ENCODE assay signal across 14 cellular contexts in genomic region chr20:10059006-10059405, GRCh38. TPM values are rescaled to one million over a fixed set of nuclear protein-coding genes. Genes with fewer than 3 reads are reported as not detected.
DNase-seq lines count a peak whose midpoint lies in the region; TF ChIP-seq lines count a peak whose summit lies in the region.
"Had no signal": no experiment of that assay in that cellular context is flagged by ENCODE, and none has a peak within 500 bp of the region (broad histone marks: within the 10 kb centered on the region; RNA-seq: fewer than 3 reads in every experiment).

No MANE protein-coding gene starts in this region.

- TF ChIP-seq CTCF in mammary epithelial cell (conservative IDR thresholded peaks at IDR 0.05 in 1 of 2, IDR thresholded peaks at IDR 0.05 in 1 of 2; ENCODE audit: extremely low read depth in 1 of 2, insufficient read depth in 1 of 2, low read depth in 1 of 2, low read length in 2 of 2) (no peak), MCF 10A (IDR thresholded peaks at IDR 0.05; ENCODE audit: unreplicated experiment) (no peak), esophagus squamous epithelium (IDR thresholded peaks at IDR 0.05) (no peak)

- no peak overlapping the region for H2AK5ac ChIP-seq in mesenchymal stem cell (ENCODE audit: low read length, severe bottlenecking)

- peak; percentile 33 for DNase-seq in mammary epithelial cell
- DNase-seq in MCF 10A (ENCODE audit: unreplicated experiment), result no peak
- peak; percentile 23 for DNase-seq in NCI-H2171 (lab: John Stamatoyannopoulos, UW)
- no peak for DNase-seq in NCI-H2227 (lab: John Stamatoyannopoulos, UW; ENCODE audit: unreplicated experiment)
- no peak for DNase-seq in mesenchymal stem cell
- no peak for DNase-seq in putamen (ENCODE audit: low spot score)
- no peak for DNase-seq in esophagus squamous epithelium (lab: John Stamatoyannopoulos, UW)
- DNase-seq: CD4-positive, alpha-beta memory T cell; GOT3; H9 had no signal

- H2BK12ac ChIP-seq in mesenchymal stem cell (ENCODE audit: low read length in 2 of 2), result no peak overlapping the region

- no peaks in the 10 kb centered on the region for H3K79me1 ChIP-seq in mesenchymal stem cell (replicated peaks; ENCODE audit: low read length, poor library complexity, severe bottlenecking)

- no peak overlapping the region for H3K4me3 Mint-ChIP-seq in MCF 10A (ENCODE audit: unreplicated experiment)
- H3K4me3 Mint-ChIP-seq: CD4-positive, alpha-beta memory T cell; H9 had no signal

- in situ Hi-C loops in mammary epithelial cell (cut with MboI; ENCODE audit: low sequenced_read_pairs in 2 of 2), result no loop called here

- H3K27ac ChIP-seq in mammary epithelial cell (ENCODE audit: insufficient read depth, low read depth, low read length) (no peak overlapping the region), mesenchymal stem cell (ENCODE audit: low read length, poor library complexity, severe bottlenecking) (no peak overlapping the region), esophagus squamous epithelium (no peak overlapping the region)
- H3K27ac ChIP-seq: 22Rv1, C4-2B had no signal

- H3K9me3 Mint-ChIP-seq in MCF 10A (ENCODE audit: unreplicated experiment), result no peaks in the 10 kb centered on the region
- H3K9me3 Mint-ChIP-seq: CD4-positive, alpha-beta memory T cell; H9 had no signal

- intact Hi-C loops in mammary epithelial cell (cut with micrococcal nuclease) (no loop called here), MCF 10A (cut with micrococcal nuclease) (no loop called here), esophagus squamous epithelium (cut with DNase I) (no loop called here)

- H3K27me3 Mint-ChIP-seq in MCF 10A (ENCODE audit: insufficient read depth, unreplicated experiment), result no peaks in the 10 kb centered on the region

- no peak overlapping the region for H2BK120ac ChIP-seq in mesenchymal stem cell (ENCODE audit: low read depth, low read length)

- no peak overlapping the region for H3K23ac ChIP-seq in mesenchymal stem cell (ENCODE audit: low read length in 2 of 2)

- H4K8ac ChIP-seq in mesenchymal stem cell (ENCODE audit: low read length), result no peak overlapping the region

- peaks cover 33% of the 10 kb centered on the region for H3K36me3 Mint-ChIP-seq in MCF 10A (ENCODE audit: insufficient read depth, unreplicated experiment)

- no peak overlapping the region for H3K4ac ChIP-seq in mesenchymal stem cell (ENCODE audit: low read depth in 1 of 2, low read length in 2 of 2)

- 13% methylated on average over 2 of the region's 2 CpGs for whole genome bisulfite sequencing in mammary epithelial cell (ENCODE audit: low coverage, missing lambda C conversion rate)
- 100% methylated on average over 2 of the region's 2 CpGs for WGBS in mesenchymal stem cell
- WGBS in esophagus squamous epithelium, 2 donors, result 21% methylated on average over 2 of the region's 2 CpGs

- H3K27ac Mint-ChIP-seq in MCF 10A (ENCODE audit: low read depth, unreplicated experiment), result no peak overlapping the region
- H3K27ac Mint-ChIP-seq: H9 had no signal

- H3K14ac ChIP-seq in mesenchymal stem cell (ENCODE audit: low read length in 2 of 2), result no peak overlapping the region

- no peaks in the 10 kb centered on the region for H3K79me2 ChIP-seq in mammary epithelial cell (ENCODE audit: insufficient read depth, low read length)

- peak overlapping the region; percentile 14 for H2AFZ ChIP-seq in mammary epithelial cell (ENCODE audit: low read depth, low read length)
- no peak overlapping the region for H2AFZ ChIP-seq in mesenchymal stem cell (ENCODE audit: low read depth, low read length)

- H3K4me1 ChIP-seq in mammary epithelial cell (ENCODE audit: insufficient read depth, low read length), result peaks cover 17% of the 10 kb centered on the region
- H3K4me1 ChIP-seq in endocrine pancreas (ENCODE audit: control insufficient read depth, insufficient read depth, low read length), result peaks cover 13% of the 10 kb centered on the region
- H3K4me1 ChIP-seq in mesenchymal stem cell (ENCODE audit: control insufficient read depth, insufficient read depth, low read depth, low read length), result peaks cover 3% of the 10 kb centered on the region
- no peaks in the 10 kb centered on the region for H3K4me1 ChIP-seq in esophagus squamous epithelium

- H4K91ac ChIP-seq in mesenchymal stem cell (ENCODE audit: low read length), result no peak overlapping the region

- H3K27me3 ChIP-seq in mammary epithelial cell (ENCODE audit: insufficient read depth, low read length) (no peaks in the 10 kb centered on the region), endocrine pancreas (ENCODE audit: control insufficient read depth, insufficient read depth, low read length) (no peaks in the 10 kb centered on the region), mesenchymal stem cell (ENCODE audit: control insufficient read depth in 1 of 2, insufficient read depth in 1 of 2, low read length in 2 of 2) (no peaks in the 10 kb centered on the region), esophagus squamous epithelium (peaks cover 0 to 6% (median 0%) of the 10 kb centered on the region in 4 donors)

- H3K4me3 ChIP-seq in mammary epithelial cell (replicated peaks in 1 of 3; ENCODE audit: insufficient read depth in 1 of 3, low read depth in 2 of 3, low read length in 3 of 3) (no peak overlapping the region), endocrine pancreas (ENCODE audit: control insufficient read depth, insufficient read depth, low read length) (peak overlapping the region; percentile 74), mesenchymal stem cell (ENCODE audit: insufficient read depth in 1 of 2, low read depth in 1 of 2, low read length in 2 of 2) (no peak overlapping the region), esophagus squamous epithelium (no peak overlapping the region)
- H3K4me3 ChIP-seq: GM12878 had no signal

- H4K20me1 ChIP-seq in mammary epithelial cell (ENCODE audit: insufficient read depth, low read length), result no peaks in the 10 kb centered on the region

- H3K4me2 ChIP-seq in mammary epithelial cell (ENCODE audit: insufficient read depth, low read depth, low read length) (peak overlapping the region; percentile 64), mesenchymal stem cell (ENCODE audit: low read length, poor library complexity, severe bottlenecking) (no peak overlapping the region)

- no peak overlapping the region for H3K18ac ChIP-seq in mesenchymal stem cell (ENCODE audit: low read depth in 1 of 2, low read length in 2 of 2)

- dilution Hi-C loops in mammary epithelial cell (cut with HindIII; ENCODE audit: low sequenced_read_pairs), result no loop called here

- CTCF ChIA-PET in mammary epithelial cell (lab: Charles Lee; ENCODE audit: low non-redundant PET) (no interaction called here), MCF 10A (lab: Yijun Ruan, JAX) (interaction anchor here (1.6 kb wide), 1 partner anchor 31 kb away, joined by 5 read pairs; no protein-coding TSS in a partner anchor)

- H3K9ac ChIP-seq in mammary epithelial cell (ENCODE audit: insufficient read depth, low read length), result no peak overlapping the region
- H3K9ac ChIP-seq in endocrine pancreas (ENCODE audit: control insufficient read depth, insufficient read depth, low read length), result no peak overlapping the region
- no peak overlapping the region for H3K9ac ChIP-seq in mesenchymal stem cell (ENCODE audit: low read length)

- no peak overlapping the region for H2BK5ac ChIP-seq in mesenchymal stem cell (ENCODE audit: low read depth, low read length, poor library complexity, severe bottlenecking)

- POLR2A ChIA-PET in MCF 10A (lab: Yijun Ruan, JAX), result interaction anchor here (1.1 kb wide), 1 partner anchor 18 kb away, joined by 3 read pairs; no protein-coding TSS in a partner anchor

- BruUV-seq in mammary epithelial cell (replicated peaks; lab: Mats Ljungman, UMichigan) (no TSS peak), MCF 10A (replicated peaks; lab: Mats Ljungman, UMichigan) (no TSS peak)

- H3K9me3 ChIP-seq in mammary epithelial cell (replicated peaks; ENCODE audit: insufficient read depth, low read length), result no peaks in the 10 kb centered on the region
- no peaks in the 10 kb centered on the region for H3K9me3 ChIP-seq in endocrine pancreas (ENCODE audit: control insufficient read depth, low read length)
- peaks cover 4% of the 10 kb centered on the region for H3K9me3 ChIP-seq in mesenchymal stem cell (ENCODE audit: control insufficient read depth, low read length)
- no peaks in the 10 kb centered on the region for H3K9me3 ChIP-seq in esophagus squamous epithelium

- no peak for TF ChIP-seq POLR2A in esophagus squamous epithelium (IDR thresholded peaks at IDR 0.05)

- peaks cover 7% of the 10 kb centered on the region for H3K4me1 Mint-ChIP-seq in MCF 10A (ENCODE audit: insufficient read depth, unreplicated experiment)
- H3K4me1 Mint-ChIP-seq: CD4-positive, alpha-beta memory T cell had no signal

- H2BK15ac ChIP-seq in mesenchymal stem cell (ENCODE audit: low read depth, poor library complexity, severe bottlenecking), result no peak overlapping the region

- H3K36me3 ChIP-seq in mammary epithelial cell (ENCODE audit: insufficient read depth, low read length), result no peaks in the 10 kb centered on the region
- H3K36me3 ChIP-seq in endocrine pancreas (ENCODE audit: control insufficient read depth, insufficient read depth, low read length), result no peaks in the 10 kb centered on the region
- no peaks in the 10 kb centered on the region for H3K36me3 ChIP-seq in mesenchymal stem cell (ENCODE audit: control insufficient read depth in 1 of 2, insufficient read depth in 2 of 2, low read depth in 1 of 2, low read length in 2 of 2)
- H3K36me3 ChIP-seq in esophagus squamous epithelium, result peaks cover 0 to 33% (median 0%) of the 10 kb centered on the region in 3 donors

RNA-seq across cellular contexts. Expression of gene ANKEF1, which starts 24.2 kb away (rescaled TPM):
- 1 to 10 TPM; 4.8 to 7.2 TPM for total RNA-seq in mammary epithelial cell
- polyA plus RNA-seq in mammary epithelial cell, result 4.4 TPM
- 3.4 TPM for polyA minus RNA-seq in mammary epithelial cell
- total RNA-seq in MCF 10A (2022), result 5.6 and 7.2 TPM in 2 replicates
- polyA plus RNA-seq in mesenchymal stem cell (2013, experiment 1 of 2), result 0.69 TPM
- polyA plus RNA-seq in mesenchymal stem cell (2013, experiment 2 of 2), result 0.77 TPM
- 1 to 10 TPM; 4.4 to 5.7 (median 5.0) TPM for total RNA-seq in esophagus squamous epithelium

Comparison
In these comparisons a context has a peak if more than half of its experiments do, and no peak if none do; other contexts are left out.
1. DNase-seq: peak in mammary epithelial cell (single experiment) and NCI-H2171 (single experiment); none in MCF 10A (single experiment), NCI-H2227 (single experiment), mesenchymal stem cell (single experiment), putamen (single experiment) and esophagus squamous epithelium (single experiment).